15 cellular contexts compared by ENCODE assay signal in the genomic region with DNA sequence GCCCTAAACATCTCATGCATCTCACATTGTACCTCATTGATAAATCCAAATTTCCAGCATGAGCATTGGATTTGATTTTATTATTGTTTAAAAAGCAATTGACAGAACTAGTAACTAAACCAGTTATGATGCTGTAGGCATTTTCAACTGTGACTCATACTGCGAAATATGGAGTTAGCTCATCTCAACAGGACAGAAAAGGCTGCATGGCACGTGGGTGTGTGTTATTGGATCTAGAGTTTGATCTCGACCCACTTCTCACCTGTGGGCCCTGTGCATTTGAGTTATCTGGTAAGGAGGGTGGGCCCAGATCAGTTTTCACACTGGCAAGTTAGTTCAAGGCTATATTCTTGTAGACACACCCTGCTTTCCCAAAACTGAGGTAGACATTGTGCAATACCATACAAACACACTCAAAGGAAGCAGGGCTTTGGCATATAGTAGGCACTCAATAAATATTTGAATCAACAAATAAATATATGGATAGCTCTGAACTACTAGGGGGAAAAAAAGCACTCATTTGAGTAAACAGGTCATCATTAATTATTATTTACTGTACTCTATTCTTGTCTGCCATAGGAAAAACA.
DNase-seq lines count a peak whose midpoint lies in the region; ATAC-seq, FAIRE-seq and TF ChIP-seq lines count a peak whose summit lies in the region.
"Had no signal": no experiment of that assay in that cellular context is flagged by ENCODE, and none has a peak within 500 bp of the region (broad histone marks: within the 10 kb centered on the region; RNA-seq: fewer than 3 reads in every experiment).

No MANE protein-coding gene starts in this region.

- peaks cover 46% of the 10 kb centered on the region for H3K4me1 Mint-ChIP-seq in stimulated activated naive CD8-positive, alpha-beta T cell treated with anti-CD3 and anti-CD28 coated beads, Interleukin-15, amount 100 ng/mL, for 72 hours
- peaks cover 27% of the 10 kb centered on the region for H3K4me1 Mint-ChIP-seq in CD4-positive, alpha-beta T cell (ENCODE audit: low read depth)

- no peak for TF ChIP-seq CTCF in fibroblast of lung (conservative IDR thresholded peaks at IDR 0.05 in 1 of 2, IDR thresholded peaks at IDR 0.05 in 1 of 2; ENCODE audit: low read depth in 1 of 2, low read length in 2 of 2)
- TF ChIP-seq CTCF in CD4-positive, alpha-beta T cell (IDR thresholded peaks at IDR 0.05), result no peak

- H3K9me3 Mint-ChIP-seq in stimulated activated naive CD8-positive, alpha-beta T cell treated with anti-CD3 and anti-CD28 coated beads, Interleukin-15, amount 100 ng/mL, for 72 hours, result no peaks in the 10 kb centered on the region
- H3K9me3 Mint-ChIP-seq in CD4-positive, alpha-beta T cell, result no peaks in the 10 kb centered on the region
- H3K9me3 Mint-ChIP-seq: activated naive CD8-positive, alpha-beta T cell treated with anti-CD3 and anti-CD28 coated beads, Interleukin-2, amount 10 ng/mL, durations not matched to agents 7 days and 5 days had no signal

- CTCF ChIA-PET in CD4-positive, alpha-beta T cell (lab: Charles Lee), result no interaction called here

- no peak overlapping the region for H3K4me3 ChIP-seq in fibroblast of lung (replicated peaks in 1 of 4; ENCODE audit: control extremely low read depth in 1 of 4, insufficient read depth in 1 of 4, low read depth in 3 of 4, low read length in 4 of 4)
- H3K4me3 ChIP-seq: lung had no signal

- H3K4me1 ChIP-seq in fibroblast of lung (ENCODE audit: control insufficient read depth, extremely low read depth, insufficient read depth, low read length), result peaks cover 6% of the 10 kb centered on the region

- peaks cover 4% of the 10 kb centered on the region for H3K36me3 Mint-ChIP-seq in CD4-positive, alpha-beta T cell (ENCODE audit: low read depth)

- no peaks in the 10 kb centered on the region for H3K27me3 ChIP-seq in fibroblast of lung (ENCODE audit: control insufficient read depth, insufficient read depth, low read length)
- H3K27me3 ChIP-seq in CD4-positive, alpha-beta T cell (ENCODE audit: control insufficient read depth, insufficient read depth, low read length), result no peaks in the 10 kb centered on the region
- H3K27me3 ChIP-seq: BLaER1, dorsolateral prefrontal cortex had no signal

- H3K27me3 Mint-ChIP-seq in stimulated activated naive CD8-positive, alpha-beta T cell treated with anti-CD3 and anti-CD28 coated beads, Interleukin-15, amount 100 ng/mL, for 72 hours, result no peaks in the 10 kb centered on the region
- no peaks in the 10 kb centered on the region for H3K27me3 Mint-ChIP-seq in CD4-positive, alpha-beta T cell
- H3K27me3 Mint-ChIP-seq: activated naive CD8-positive, alpha-beta T cell treated with anti-CD3 and anti-CD28 coated beads, Interleukin-2, amount 10 ng/mL, durations not matched to agents 7 days and 5 days had no signal

- H3K36me3 ChIP-seq in fibroblast of lung (ENCODE audit: control insufficient read depth, insufficient read depth, low read length), result no peaks in the 10 kb centered on the region
- H3K36me3 ChIP-seq: BLaER1 had no signal

- ATAC-seq in stimulated activated naive CD8-positive, alpha-beta T cell treated with anti-CD3 and anti-CD28 coated beads, Interleukin-15, amount 100 ng/mL, for 72 hours, result peak; percentile 24
- ATAC-seq in stimulated activated naive CD8-positive, alpha-beta T cell treated with anti-CD3 and anti-CD28 coated beads, Interleukin-15, Interleukin-2, amounts not matched to agents 100 U/mL and 50 U/mL, for 24 hours, result no peak
- no peak for ATAC-seq in CD4-positive, alpha-beta T cell (ENCODE audit: poor library complexity)

- no peak overlapping the region for H2AFZ ChIP-seq in fibroblast of lung (ENCODE audit: low read length)

- no peaks in the 10 kb centered on the region for H4K20me1 ChIP-seq in fibroblast of lung (ENCODE audit: control insufficient read depth, extremely low read depth, insufficient read depth, low read length)
- H4K20me1 ChIP-seq: BLaER1 had no signal

- FAIRE-seq in urothelium cell line (lab: Jason Lieb, UNC), result no peak

- intact Hi-C loops in CD4-positive, alpha-beta T cell (cut with DNase I, micrococcal nuclease), result no loop called here

- H3K27ac ChIP-seq in fibroblast of lung (ENCODE audit: insufficient read depth, low read length), result no peak overlapping the region
- H3K27ac ChIP-seq in CD4-positive, alpha-beta T cell (ENCODE audit: low read depth, low read length), result no peak overlapping the region
- H3K27ac ChIP-seq: dorsolateral prefrontal cortex had no signal

- DNase-seq in stimulated activated naive CD8-positive, alpha-beta T cell treated with anti-CD3 and anti-CD28 coated beads, Interleukin-15, amount 100 ng/mL, for 72 hours, result no peak
- no peak for DNase-seq in stimulated activated naive CD8-positive, alpha-beta T cell treated with anti-CD3 and anti-CD28 coated beads, Interleukin-15, Interleukin-2, amounts not matched to agents 100 U/mL and 50 U/mL, for 24 hours
- DNase-seq in RKO (ENCODE audit: low spot score) (peak; percentile 45), fibroblast of lung (ENCODE audit: low read depth in 2 of 2) (peak; percentile 66 to 76), urothelium cell line (ENCODE audit: low spot score) (peak; percentile 38), T-helper 9 cell (no peak), hypothalamus (lab: John Stamatoyannopoulos, UW) (no peak)
- no peak for DNase-seq in CD4-positive, alpha-beta T cell
- DNase-seq: activated CD8-positive, alpha-beta memory T cell treated with anti-CD3 and anti-CD28 coated beads for 24 hours; activated naive CD8-positive, alpha-beta T cell treated with anti-CD3 and anti-CD28 coated beads, Interleukin-2, amount 10 ng/mL, durations not matched to agents 7 days and 5 days; dorsolateral prefrontal cortex; NCI-H1436; nucleus accumbens had no signal

- no peak overlapping the region for H3K4me3 Mint-ChIP-seq in stimulated activated naive CD8-positive, alpha-beta T cell treated with anti-CD3 and anti-CD28 coated beads, Interleukin-15, amount 100 ng/mL, for 72 hours
- H3K4me3 Mint-ChIP-seq in CD4-positive, alpha-beta T cell, result no peak overlapping the region

- no peak overlapping the region for H3K9ac ChIP-seq in fibroblast of lung (ENCODE audit: insufficient read depth, low read length)

- no peak overlapping the region for H3K4me2 ChIP-seq in fibroblast of lung (ENCODE audit: extremely low read depth, insufficient read depth, low read length)

- H3K27ac Mint-ChIP-seq in stimulated activated naive CD8-positive, alpha-beta T cell treated with anti-CD3 and anti-CD28 coated beads, Interleukin-15, amount 100 ng/mL, for 72 hours, result peak overlapping the region in 1 of 2 donors; percentile 52
- H3K27ac Mint-ChIP-seq in CD4-positive, alpha-beta T cell, result no peak overlapping the region

- POLR2A ChIA-PET in CD4-positive, alpha-beta T cell (lab: Charles Lee), result no interaction called here

- no peaks in the 10 kb centered on the region for H3K9me3 ChIP-seq in fibroblast of lung (ENCODE audit: control insufficient read depth, insufficient read depth, low read depth, low read length)
- no peaks in the 10 kb centered on the region for H3K9me3 ChIP-seq in CD4-positive, alpha-beta T cell (ENCODE audit: control insufficient read depth, low read length)
- H3K9me3 ChIP-seq: BLaER1 had no signal

- no peaks in the 10 kb centered on the region for H3K79me2 ChIP-seq in fibroblast of lung (ENCODE audit: control insufficient read depth, insufficient read depth, low read length)

Comparison
In these comparisons a context has a peak if more than half of its experiments do, and no peak if none do; other contexts are left out.
1. DNase-seq: peak in RKO (single experiment), fibroblast of lung (2 of 2) and urothelium cell line (single experiment); none in stimulated activated naive CD8-positive, alpha-beta T cell treated with anti-CD3 and anti-CD28 coated beads, Interleukin-15, amount 100 ng/mL, for 72 hours (0 of 2), stimulated activated naive CD8-positive, alpha-beta T cell treated with anti-CD3 and anti-CD28 coated beads, Interleukin-15, Interleukin-2, amounts not matched to agents 100 U/mL and 50 U/mL, for 24 hours (single experiment), T-helper 9 cell (single experiment), hypothalamus (0 of 51) and CD4-positive, alpha-beta T cell (0 of 10).